8 cellular contexts compared by ENCODE assay signal in the genomic region with DNA sequence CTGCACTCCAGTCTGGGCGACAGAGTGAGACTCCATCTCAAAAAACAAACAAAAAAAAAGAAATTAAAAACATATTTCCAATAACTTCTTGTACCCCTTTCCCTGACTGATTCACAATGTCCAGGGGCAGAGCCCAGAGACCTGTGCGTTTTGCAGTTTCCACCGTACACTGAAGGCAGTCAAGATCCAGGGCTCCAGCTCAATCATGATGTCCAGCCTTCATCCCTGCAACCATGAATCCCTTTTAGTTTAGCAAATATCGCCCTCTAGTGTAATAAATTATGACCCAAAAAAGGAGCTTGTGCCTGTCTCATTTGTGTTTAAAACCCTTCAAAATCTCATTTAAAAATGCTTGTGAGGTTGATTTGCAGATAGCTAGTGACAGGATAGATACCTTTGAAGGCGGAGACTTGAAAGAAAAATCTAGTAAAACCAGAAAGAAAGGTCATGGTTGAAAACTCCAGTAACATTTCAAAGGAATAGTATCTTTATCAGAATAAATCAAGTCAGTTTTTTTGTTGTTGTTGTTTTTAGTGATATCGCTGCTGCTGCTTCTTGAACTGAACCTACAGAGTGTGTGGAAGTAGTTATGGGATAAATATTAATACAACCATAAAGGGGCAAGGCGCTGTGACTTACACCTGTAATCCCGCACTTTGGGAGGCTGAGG. TPM values are rescaled to one million over a fixed set of nuclear protein-coding genes. Genes with fewer than 3 reads are reported as not detected.
DNase-seq lines count a peak whose midpoint lies in the region; ATAC-seq, FAIRE-seq and TF ChIP-seq lines count a peak whose summit lies in the region.

No MANE protein-coding gene starts in this region.

- H3K36me3 Mint-ChIP-seq in progenitor cell of endocrine pancreas (ENCODE audit: insufficient read depth) = no peaks in the 10 kb centered on the region

- no peaks in the 10 kb centered on the region for H3K9me3 ChIP-seq in fibroblast of lung (ENCODE audit: control insufficient read depth, insufficient read depth, low read depth, low read length)

- no peaks in the 10 kb centered on the region for H3K36me3 ChIP-seq in fibroblast of lung (ENCODE audit: control insufficient read depth, insufficient read depth, low read length)

- no peaks in the 10 kb centered on the region for H3K4me1 ChIP-seq in fibroblast of lung (ENCODE audit: control insufficient read depth, extremely low read depth, insufficient read depth, low read length)

- H4K20me1 ChIP-seq in fibroblast of lung (ENCODE audit: control insufficient read depth, extremely low read depth, insufficient read depth, low read length) = no peaks in the 10 kb centered on the region

- H2AFZ ChIP-seq in fibroblast of lung (ENCODE audit: low read length) = no peak overlapping the region

- H3K79me2 ChIP-seq in fibroblast of lung (ENCODE audit: control insufficient read depth, insufficient read depth, low read length) = peaks cover 4% of the 10 kb centered on the region

- peak overlapping the region; percentile 28 for H3K27ac Mint-ChIP-seq in progenitor cell of endocrine pancreas

- CTCF ChIA-PET in AG04449 (lab: Yijun Ruan, JAX) = interaction anchor here (0.6 to 27.2 kb wide), 69 partner anchors 9 to 300 kb away, joined by 3 to 1118 read pairs (median 6); partner anchors contain the start of genes CSHL1, GH1, ICAM2 and TEX2

- peak; percentile 24 for ATAC-seq in SK-N-SH treated with all-trans-retinoic acid at 6 μM for 48 hours
- ATAC-seq in GM21447 (IDR thresholded peaks at IDR 0.05; ENCODE audit: unreplicated experiment) = no peak
- no peak for ATAC-seq in GM21390 (IDR thresholded peaks at IDR 0.05; ENCODE audit: unreplicated experiment)

- peak; percentile 36 for TF ChIP-seq CTCF in AG04449 (IDR thresholded peaks at IDR 0.05; ENCODE audit: insufficient read depth, low read length, missing control alignments)
- TF ChIP-seq CTCF in fibroblast of lung (conservative IDR thresholded peaks at IDR 0.05 in 1 of 2, IDR thresholded peaks at IDR 0.05 in 1 of 2; ENCODE audit: low read depth in 1 of 2, low read length in 2 of 2) = peak; percentile 58 to 64
- TF ChIP-seq CTCF in progenitor cell of endocrine pancreas (IDR thresholded peaks at IDR 0.05; ENCODE audit: unreplicated experiment) = peak; percentile 73

- H3K4me2 ChIP-seq in fibroblast of lung (ENCODE audit: extremely low read depth, insufficient read depth, low read length) = no peak overlapping the region

- H3K27me3 Mint-ChIP-seq in progenitor cell of endocrine pancreas = peaks cover 13% of the 10 kb centered on the region

- FAIRE-seq in G401.6 (lab: Jason Lieb, UNC) = peak; percentile 97

- DNase-seq in AG04449 (ENCODE audit: low read depth, low spot score) = no peak
- DNase-seq in NCI-H146 (lab: John Stamatoyannopoulos, UW) = peak; percentile 75
- peak; percentile 40 to 79 for DNase-seq in fibroblast of lung (ENCODE audit: low read depth in 2 of 2)
- DNase-seq in progenitor cell of endocrine pancreas (ENCODE audit: low spot score, unreplicated experiment) = no peak

- H3K4me3 ChIP-seq in AG04449 (ENCODE audit: low read depth, low read length) = no peak overlapping the region
- H3K4me3 ChIP-seq in fibroblast of lung (replicated peaks in 1 of 4; ENCODE audit: control extremely low read depth in 1 of 4, insufficient read depth in 1 of 4, low read depth in 3 of 4, low read length in 4 of 4) = no peak overlapping the region

- H3K9ac ChIP-seq in fibroblast of lung (ENCODE audit: insufficient read depth, low read length) = no peak overlapping the region

- no peak overlapping the region for H3K27ac ChIP-seq in fibroblast of lung (ENCODE audit: insufficient read depth, low read length)

- H3K9me3 Mint-ChIP-seq in progenitor cell of endocrine pancreas (ENCODE audit: low read depth) = no peaks in the 10 kb centered on the region

- no peak overlapping the region for H3K4me3 Mint-ChIP-seq in progenitor cell of endocrine pancreas (ENCODE audit: low read depth)

- H3K27me3 ChIP-seq in fibroblast of lung (ENCODE audit: control insufficient read depth, insufficient read depth, low read length) = no peaks in the 10 kb centered on the region

- POLR2A ChIA-PET in AG04449 (lab: Yijun Ruan, JAX) = interaction anchor here (1.0 to 2.1 kb wide), 2 partner anchors 12 to 104 kb away, joined by 11 to 22 read pairs; no protein-coding TSS in a partner anchor

- peaks cover 8% of the 10 kb centered on the region for H3K4me1 Mint-ChIP-seq in progenitor cell of endocrine pancreas (ENCODE audit: low read depth)

TF ChIP-seq in SK-N-SH treated with all-trans-retinoic acid at 6 μM for 48 hours, 23 proteins besides CTCF, POLR2A, EP300 and RAD21:
- TF ChIP-seq ZFP3 (CRISPR knock-in tag; IDR thresholded peaks at IDR 0.05) (no peak), PPARA (CRISPR knock-in tag; IDR thresholded peaks at IDR 0.05; ENCODE audit: borderline replicate concordance) (no peak), PATZ1 (CRISPR knock-in tag; IDR thresholded peaks at IDR 0.05; ENCODE audit: borderline replicate concordance) (no peak), ZFP30 (CRISPR knock-in tag; IDR thresholded peaks at IDR 0.05) (no peak), TOX (CRISPR knock-in tag; IDR thresholded peaks at IDR 0.05; ENCODE audit: borderline replicate concordance) (no peak), GLIS3 (CRISPR knock-in tag; IDR thresholded peaks at IDR 0.05) (no peak), SNAI2 (CRISPR knock-in tag; IDR thresholded peaks at IDR 0.05) (no peak), BACH2 (CRISPR knock-in tag; IDR thresholded peaks at IDR 0.05; ENCODE audit: borderline replicate concordance) (no peak), ESRRG (CRISPR knock-in tag; IDR thresholded peaks at IDR 0.05) (no peak), ZC3H10 (CRISPR knock-in tag; IDR thresholded peaks at IDR 0.05) (no peak), RARB (CRISPR knock-in tag; IDR thresholded peaks at IDR 0.05) (no peak), CSDC2 (CRISPR knock-in tag; IDR thresholded peaks at IDR 0.05) (no peak), ISL1 (CRISPR knock-in tag; IDR thresholded peaks at IDR 0.05) (no peak), ZNF8 (CRISPR knock-in tag; IDR thresholded peaks at IDR 0.05) (no peak), ZNF70 (CRISPR knock-in tag; IDR thresholded peaks at IDR 0.05) (no peak), ZNF565 (CRISPR knock-in tag; conservative IDR thresholded peaks at IDR 0.05; ENCODE audit: low read depth) (no peak)
- TF ChIP-seq, protein P1, sequence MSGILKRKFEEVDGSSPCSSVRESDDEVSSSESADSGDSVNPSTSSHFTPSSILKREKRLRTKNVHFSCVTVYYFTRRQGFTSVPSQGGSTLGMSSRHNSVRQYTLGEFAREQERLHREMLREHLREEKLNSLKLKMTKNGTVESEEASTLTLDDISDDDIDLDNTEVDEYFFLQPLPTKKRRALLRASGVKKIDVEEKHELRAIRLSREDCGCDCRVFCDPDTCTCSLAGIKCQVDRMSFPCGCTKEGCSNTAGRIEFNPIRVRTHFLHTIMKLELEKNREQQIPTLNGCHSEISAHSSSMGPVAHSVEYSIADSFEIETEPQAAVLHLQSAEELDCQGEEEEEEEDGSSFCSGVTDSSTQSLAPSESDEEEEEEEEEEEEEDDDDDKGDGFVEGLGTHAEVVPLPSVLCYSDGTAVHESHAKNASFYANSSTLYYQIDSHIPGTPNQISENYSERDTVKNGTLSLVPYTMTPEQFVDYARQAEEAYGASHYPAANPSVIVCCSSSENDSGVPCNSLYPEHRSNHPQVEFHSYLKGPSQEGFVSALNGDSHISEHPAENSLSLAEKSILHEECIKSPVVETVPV (CRISPR knock-in tag; IDR thresholded peaks at IDR 0.05) = no peak
- TF ChIP-seq, protein P2, sequence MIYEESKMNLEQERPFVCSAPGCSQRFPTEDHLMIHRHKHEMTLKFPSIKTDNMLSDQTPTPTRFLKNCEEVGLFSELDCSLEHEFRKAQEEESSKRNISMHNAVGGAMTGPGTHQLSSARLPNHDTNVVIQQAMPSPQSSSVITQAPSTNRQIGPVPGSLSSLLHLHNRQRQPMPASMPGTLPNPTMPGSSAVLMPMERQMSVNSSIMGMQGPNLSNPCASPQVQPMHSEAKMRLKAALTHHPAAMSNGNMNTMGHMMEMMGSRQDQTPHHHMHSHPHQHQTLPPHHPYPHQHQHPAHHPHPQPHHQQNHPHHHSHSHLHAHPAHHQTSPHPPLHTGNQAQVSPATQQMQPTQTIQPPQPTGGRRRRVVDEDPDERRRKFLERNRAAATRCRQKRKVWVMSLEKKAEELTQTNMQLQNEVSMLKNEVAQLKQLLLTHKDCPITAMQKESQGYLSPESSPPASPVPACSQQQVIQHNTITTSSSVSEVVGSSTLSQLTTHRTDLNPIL (CRISPR knock-in tag; IDR thresholded peaks at IDR 0.05; ENCODE audit: low read depth) = no peak

RNA-seq across cellular contexts. Expression of gene ERN1, which starts 3.7 kb away (rescaled TPM):
- total RNA-seq in fibroblast of lung (11.7 and 13.9 TPM in 2 replicates), progenitor cell of endocrine pancreas (39.4 and 43.1 TPM in 2 replicates)
- 3.3 and 3.4 TPM in 2 replicates for polyA plus RNA-seq in fibroblast of lung
- polyA plus RNA-seq in fibroblast of lung (2012) = 2.1 and 2.2 TPM in 2 replicates
- polyA minus RNA-seq in fibroblast of lung (ENCODE audit: low replicate concordance) = 3.9 and 4.4 TPM in 2 replicates

Comparison
In these comparisons a context has a peak if more than half of its experiments do, and no peak if none do; other contexts are left out.
1. DNase-seq: peak in NCI-H146 (single experiment) and fibroblast of lung (2 of 2); none in AG04449 (single experiment) and progenitor cell of endocrine pancreas (single experiment).
2. Peak in every context shown above with its lines, with median percentiles within 50 percentile points of each other: CTCF ChIP-seq.